9 cellular contexts compared by ENCODE assay signal in genomic region chr11:69950120-69950519, GRCh38.
DNase-seq lines count a peak whose midpoint lies in the region; ATAC-seq, FAIRE-seq and TF ChIP-seq lines count a peak whose summit lies in the region.
"Had no signal": no experiment of that assay in that cellular context is flagged by ENCODE, and none has a peak within 500 bp of the region (broad histone marks: within the 10 kb centered on the region; RNA-seq: fewer than 3 reads in every experiment).

No MANE protein-coding gene starts in this region.

- H3K9me3 ChIP-seq in endothelial cell of umbilical vein (replicated peaks; ENCODE audit: control insufficient read depth, insufficient read depth, low read length) (no peaks in the 10 kb centered on the region), gastrocnemius medialis (no peaks in the 10 kb centered on the region)

- no peak overlapping the region for H3K9ac ChIP-seq in endothelial cell of umbilical vein (replicated peaks; ENCODE audit: extremely low read depth, insufficient read depth, low read length)

- ATAC-seq in gastrocnemius medialis (no peak), GM21723 (IDR thresholded peaks at IDR 0.05; ENCODE audit: unreplicated experiment) (no peak), GM18519 (IDR thresholded peaks at IDR 0.05; ENCODE audit: low FRiP score, unreplicated experiment) (no peak)

- no peaks in the 10 kb centered on the region for H3K9me1 ChIP-seq in endothelial cell of umbilical vein (replicated peaks; ENCODE audit: control insufficient read depth, extremely low read depth, insufficient read depth, low read length)

- in situ Hi-C loops in gastrocnemius medialis (cut with MboI; ENCODE audit: low sequenced_read_pairs in 4 of 4): no loop called here

- H3K27me3 ChIP-seq in endothelial cell of umbilical vein (ENCODE audit: control insufficient read depth in 2 of 2, insufficient read depth in 2 of 2, low read length in 2 of 2) (peaks cover 0 to 2% of the 10 kb centered on the region in 2 experiments), gastrocnemius medialis (peaks cover 0 to 19% (median 0%) of the 10 kb centered on the region in 3 donors)

- peak overlapping the region; percentile 36 for H3K27ac ChIP-seq in endothelial cell of umbilical vein (ENCODE audit: insufficient read depth, low read depth, low read length)
- H3K27ac ChIP-seq in gastrocnemius medialis: no peak overlapping the region

- H3K79me2 ChIP-seq in endothelial cell of umbilical vein (ENCODE audit: control insufficient read depth, insufficient read depth, low read length): no peaks in the 10 kb centered on the region

- H3K4me3 ChIP-seq in endothelial cell of umbilical vein (replicated peaks in 1 of 3; ENCODE audit: insufficient read depth in 1 of 3, low read depth in 1 of 3, low read length in 3 of 3): no peak overlapping the region
- no peak overlapping the region for H3K4me3 ChIP-seq in gastrocnemius medialis

- no peak overlapping the region for H2AFZ ChIP-seq in endothelial cell of umbilical vein (ENCODE audit: low read depth, low read length)

- no peak for FAIRE-seq in endothelial cell of umbilical vein (lab: Jason Lieb, UNC)

- no TSS peak for BruUV-seq in endothelial cell of umbilical vein (replicated peaks; lab: Mats Ljungman, UMichigan)

- intact Hi-C loops in endothelial cell of umbilical vein (cut with micrococcal nuclease) (loop anchor here (1.0 kb wide), 1 partner anchor 241 kb away; no protein-coding TSS in a partner anchor), gastrocnemius medialis (cut with DNase I; ENCODE audit: low total_unique reads) (no loop called here)

- dilution Hi-C loops in endothelial cell of umbilical vein (cut with MboI; ENCODE audit: extremely low pct_ligation_motif_present, low sequenced_read_pairs): no loop called here

- POLR2A ChIA-PET in endothelial cell of umbilical vein (lab: Charles Lee): no interaction called here

- H3K4me2 ChIP-seq in endothelial cell of umbilical vein (ENCODE audit: insufficient read depth, low read length): no peak overlapping the region

- TF ChIP-seq POLR2A in endothelial cell of umbilical vein (IDR thresholded peaks at IDR 0.05; ENCODE audit: low read depth, low read length) (no peak), gastrocnemius medialis (IDR thresholded peaks at IDR 0.05) (no peak)

- H3K36me3 ChIP-seq in endothelial cell of umbilical vein (ENCODE audit: control insufficient read depth in 2 of 2, extremely low read depth in 1 of 2, insufficient read depth in 2 of 2, low read length in 2 of 2) (no peaks in the 10 kb centered on the region), gastrocnemius medialis (no peaks in the 10 kb centered on the region)

- H4K20me1 ChIP-seq in endothelial cell of umbilical vein (replicated peaks; ENCODE audit: control insufficient read depth, extremely low read depth, insufficient read depth, low read length): no peaks in the 10 kb centered on the region

- CTCF ChIA-PET in endothelial cell of umbilical vein (lab: Charles Lee): interaction anchor here (0.8 to 1.6 kb wide), 5 partner anchors 9 to 132 kb away, joined by 3 to 9 read pairs (median 3); no protein-coding TSS in a partner anchor

- DNase-seq in activated CD8-positive, alpha-beta memory T cell treated with anti-CD3 and anti-CD28 coated beads, Interleukin-2, amount 50 U/mL, for 48 hours: peak; percentile 73
- no peak for DNase-seq in activated CD8-positive, alpha-beta memory T cell treated with anti-CD3 and anti-CD28 coated beads, Interleukin-2, amount 50 U/mL, for 4 hours
- DNase-seq in NCI-H748 (lab: John Stamatoyannopoulos, UW; ENCODE audit: unreplicated experiment) (peak; percentile 58), endothelial cell of umbilical vein (ENCODE audit: low read depth, low spot score) (peak; percentile 12), gastrocnemius medialis (no peak)
- DNase-seq in stimulated activated CD8-positive, alpha-beta memory T cell treated with anti-CD3 and anti-CD28 coated beads, Interleukin-15, amount 100 ng/mL, for 48 hours (ENCODE audit: low read depth in 2 of 2): peak; percentile 3 to 8
- DNase-seq: activated B cell treated with CpG ODN at 0.5 μM for 24 hours had no signal

- H3K4me1 ChIP-seq in endothelial cell of umbilical vein (ENCODE audit: control insufficient read depth, extremely low read depth, insufficient read depth, low read length) (peaks cover 20% of the 10 kb centered on the region), gastrocnemius medialis (no peaks in the 10 kb centered on the region)

- TF ChIP-seq CTCF in endothelial cell of umbilical vein (IDR thresholded peaks at IDR 0.05; ENCODE audit: extremely low read depth in 1 of 2, insufficient read depth in 1 of 2, low read depth in 1 of 2, low read length in 2 of 2) (peak; percentile 45 to 50), gastrocnemius medialis (IDR thresholded peaks at IDR 0.05 in 4 of 5, conservative IDR thresholded peaks at IDR 0.05 in 1 of 5) (peak in 1 of 5 experiments; percentile 19)

TF ChIP-seq in endothelial cell of umbilical vein, 7 proteins besides CTCF, POLR2A, EP300 and RAD21:
- TF ChIP-seq FOS (IDR thresholded peaks at IDR 0.05; ENCODE audit: borderline replicate concordance, insufficient read depth, low read length): no peak
- no peak for TF ChIP-seq POLR2AphosphoS5 (IDR thresholded peaks at IDR 0.05; ENCODE audit: insufficient read depth, low read depth, low read length)
- TF ChIP-seq EZH2 (IDR thresholded peaks at IDR 0.05; ENCODE audit: borderline replicate concordance, low read depth, low read length, severe bottlenecking): no peak
- no peak for TF ChIP-seq GATA2 (IDR thresholded peaks at IDR 0.05; ENCODE audit: insufficient read depth, insufficient read length, low read depth, low read length)
- no peak for TF ChIP-seq MYC (IDR thresholded peaks at IDR 0.05; ENCODE audit: low read depth, low read length)
- TF ChIP-seq MAX (IDR thresholded peaks at IDR 0.05; ENCODE audit: insufficient read depth, insufficient read length): no peak
- no peak for TF ChIP-seq JUN (IDR thresholded peaks at IDR 0.05; ENCODE audit: borderline replicate concordance, insufficient read depth, insufficient read length, low read depth)

Comparison
In these comparisons a context has a peak if more than half of its experiments do, and no peak if none do; other contexts are left out.
1. DNase-seq: peak in activated CD8-positive, alpha-beta memory T cell treated with anti-CD3 and anti-CD28 coated beads, Interleukin-2, amount 50 U/mL, for 48 hours (single experiment), NCI-H748 (single experiment), endothelial cell of umbilical vein (single experiment) and stimulated activated CD8-positive, alpha-beta memory T cell treated with anti-CD3 and anti-CD28 coated beads, Interleukin-15, amount 100 ng/mL, for 48 hours (2 of 2); none in activated CD8-positive, alpha-beta memory T cell treated with anti-CD3 and anti-CD28 coated beads, Interleukin-2, amount 50 U/mL, for 4 hours (single experiment) and gastrocnemius medialis (0 of 2).